ENCODE assay signal across 9 cellular contexts in the genomic region with DNA sequence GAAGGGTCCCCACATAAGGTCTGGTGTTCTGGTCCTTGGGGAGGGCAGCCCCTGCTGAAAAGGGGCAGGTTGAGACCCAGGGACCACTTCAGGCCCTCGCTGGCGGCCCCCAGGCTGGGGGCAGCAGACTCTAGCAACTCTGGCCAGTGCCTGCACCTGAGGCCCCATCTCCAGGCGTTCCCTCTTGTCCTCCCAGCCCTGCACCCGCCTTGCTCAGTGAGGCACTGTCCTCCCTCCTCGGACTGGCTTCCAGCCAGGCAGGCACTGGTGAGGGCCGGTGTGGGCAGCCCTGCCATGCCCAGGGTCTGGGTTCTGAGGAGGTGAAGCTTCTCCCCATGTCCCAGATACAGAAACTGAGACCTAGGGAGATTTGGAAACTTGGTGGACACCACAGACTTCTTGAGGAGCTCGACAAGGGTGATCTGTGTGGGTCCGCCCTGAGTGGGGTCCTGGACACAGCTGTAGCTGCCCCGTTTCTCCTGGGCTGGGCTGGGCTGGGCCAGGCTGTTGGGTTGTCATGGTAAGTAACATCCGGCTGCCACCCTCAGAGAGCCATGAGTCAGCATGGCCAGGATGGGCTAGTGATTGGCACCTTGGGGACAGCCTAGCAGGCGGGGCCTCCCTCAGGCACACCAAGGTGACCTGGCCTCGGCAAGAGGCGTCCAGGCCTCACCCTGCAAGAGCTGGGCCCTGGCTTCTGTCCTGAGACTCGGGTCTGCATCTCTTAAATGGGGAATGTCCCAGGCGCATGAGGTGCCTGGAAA. TPM values are rescaled to one million over a fixed set of nuclear protein-coding genes. Genes with fewer than 3 reads are reported as not detected.
DNase-seq lines count a peak whose midpoint lies in the region; ATAC-seq and TF ChIP-seq lines count a peak whose summit lies in the region.
"Had no signal": no experiment of that assay in that cellular context is flagged by ENCODE, and none has a peak within 500 bp of the region (broad histone marks: within the 10 kb centered on the region; RNA-seq: fewer than 3 reads in every experiment).

No MANE protein-coding gene starts in this region.

- TF ChIP-seq POLR2A in upper lobe of left lung (IDR thresholded peaks at IDR 0.05) (no peak), GM18505 (IDR thresholded peaks at IDR 0.05; ENCODE audit: borderline replicate concordance, extremely low read depth, insufficient read depth, insufficient read length) (no peak)

- H3K27me3 Mint-ChIP-seq in activated CD8-positive, alpha-beta T cell treated with anti-CD3 and anti-CD28 coated beads for 36 hours, result no peaks in the 10 kb centered on the region

- no peak overlapping the region for H3K4me3 ChIP-seq in upper lobe of left lung

- WGBS in upper lobe of left lung, 2 donors, result 39 to 61% methylated on average over 5 to 15 of the region's 15 CpGs

- intact Hi-C loops in activated CD8-positive, alpha-beta T cell treated with anti-CD3 and anti-CD28 coated beads for 36 hours (cut with micrococcal nuclease), result no loop called here
- intact Hi-C loops in left ventricle myocardium superior (cut with micrococcal nuclease), result no loop called here

- peaks cover 0 to 13% (median 4%) of the 10 kb centered on the region in 4 donors for H3K36me3 ChIP-seq in upper lobe of left lung

- H3K27ac ChIP-seq in upper lobe of left lung, result peak overlapping the region in 1 of 4 donors; percentile 1
- H3K27ac ChIP-seq: VCaP had no signal

- POLR2A ChIA-PET in activated CD8-positive, alpha-beta T cell treated with anti-CD3 and anti-CD28 coated beads for 36 hours (lab: Charles Lee), result interaction anchor here (1.0 to 5.7 kb wide), 6 partner anchors 12 to 52 kb away, joined by 3 to 39 read pairs (median 4); partner anchors contain the start of gene PHLDA2

- no peak for TF ChIP-seq EP300 in upper lobe of left lung (IDR thresholded peaks at IDR 0.05)

- no peak overlapping the region for H3K4me3 Mint-ChIP-seq in activated CD8-positive, alpha-beta T cell treated with anti-CD3 and anti-CD28 coated beads for 36 hours

- no peak overlapping the region for H3K27ac Mint-ChIP-seq in activated CD8-positive, alpha-beta T cell treated with anti-CD3 and anti-CD28 coated beads for 36 hours

- no peak for TF ChIP-seq CTCF in activated CD8-positive, alpha-beta T cell treated with anti-CD3 and anti-CD28 coated beads for 36 hours (IDR thresholded peaks at IDR 0.05)
- TF ChIP-seq CTCF in upper lobe of left lung (IDR thresholded peaks at IDR 0.05), result no peak

- peak; percentile 43 for DNase-seq in activated naive CD4-positive, alpha-beta T cell treated with Interleukin-2 at 50 U/mL for 16 hours
- DNase-seq in activated naive CD4-positive, alpha-beta T cell treated with anti-CD3 and anti-CD28 coated beads, Interleukin-2, amount 50 U/mL, for 16 hours, result no peak
- DNase-seq in activated CD8-positive, alpha-beta T cell treated with anti-CD3 and anti-CD28 coated beads for 36 hours, result peak; percentile 72
- DNase-seq in left ventricle myocardium superior, result peak; percentile 72
- peak; percentile 69 to 73 for DNase-seq in upper lobe of left lung
- no peak for DNase-seq in NCI-H146 treated with DMSO at 0.1 percent for 48 hours (lab: John Stamatoyannopoulos, UW; ENCODE audit: unreplicated experiment)

- peaks cover 23% of the 10 kb centered on the region for H3K36me3 Mint-ChIP-seq in activated CD8-positive, alpha-beta T cell treated with anti-CD3 and anti-CD28 coated beads for 36 hours (ENCODE audit: low read depth)

- CTCF ChIA-PET in activated CD8-positive, alpha-beta T cell treated with anti-CD3 and anti-CD28 coated beads for 36 hours (lab: Charles Lee), result no interaction called here

- H3K9me3 ChIP-seq in upper lobe of left lung, result peaks cover 0 to 7% (median 4%) of the 10 kb centered on the region in 4 donors

- peaks cover 22% of the 10 kb centered on the region for H3K4me1 Mint-ChIP-seq in activated CD8-positive, alpha-beta T cell treated with anti-CD3 and anti-CD28 coated beads for 36 hours (ENCODE audit: low read depth)

- no peaks in the 10 kb centered on the region for H3K27me3 ChIP-seq in upper lobe of left lung

- peaks cover 25% of the 10 kb centered on the region for H3K9me3 Mint-ChIP-seq in activated CD8-positive, alpha-beta T cell treated with anti-CD3 and anti-CD28 coated beads for 36 hours

- peak; percentile 81 for ATAC-seq in activated CD8-positive, alpha-beta T cell treated with anti-CD3 and anti-CD28 coated beads for 36 hours
- ATAC-seq in left ventricle myocardium superior (peak; percentile 75), upper lobe of left lung (ENCODE audit: low FRiP score in 2 of 2) (peak; percentile 47 to 59), GM19035 (IDR thresholded peaks at IDR 0.05; ENCODE audit: unreplicated experiment) (no peak), GM18505 (IDR thresholded peaks at IDR 0.05; ENCODE audit: unreplicated experiment) (no peak)

- peaks cover 9 to 30% (median 20%) of the 10 kb centered on the region in 4 donors for H3K4me1 ChIP-seq in upper lobe of left lung

RNA-seq across cellular contexts. Expression of gene PHLDA2, which starts 11.1 kb away (rescaled TPM):
- total RNA-seq in activated CD8-positive, alpha-beta T cell treated with anti-CD3 and anti-CD28 coated beads for 36 hours, result 1 to 10 TPM; 3.6 to 3.7 TPM
- total RNA-seq in left ventricle myocardium superior (0.99 TPM), upper lobe of left lung (10 to 100 TPM in 4 of 6 donors, 1 to 10 TPM in 1, not detected in 1; 8.6 to 38.9 (median 21.0) TPM)

RNA-seq across cellular contexts. Expression of gene NAP1L4, which starts 51.8 kb away (rescaled TPM):
- 100 to 1,000 TPM; 212 to 223 TPM for total RNA-seq in activated CD8-positive, alpha-beta T cell treated with anti-CD3 and anti-CD28 coated beads for 36 hours
- total RNA-seq in left ventricle myocardium superior, result 173 TPM
- 100 to 1,000 TPM in 3 of 6 donors, 10 to 100 TPM in 3; 81.1 to 194 (median 103) TPM for total RNA-seq in upper lobe of left lung

RNA-seq across cellular contexts. Expression of gene CDKN1C, which starts 54.8 kb away (rescaled TPM):
- total RNA-seq in activated CD8-positive, alpha-beta T cell treated with anti-CD3 and anti-CD28 coated beads for 36 hours, result 1 to 10 TPM; 1.6 TPM
- total RNA-seq in left ventricle myocardium superior, result 42.0 TPM
- total RNA-seq in upper lobe of left lung, result 10 to 100 TPM; 23.4 to 71.9 (median 33.6) TPM

Comparison
In these comparisons a context has a peak if more than half of its experiments do, and no peak if none do; other contexts are left out.
1. DNase-seq: peak in activated naive CD4-positive, alpha-beta T cell treated with Interleukin-2 at 50 U/mL for 16 hours (single experiment), activated CD8-positive, alpha-beta T cell treated with anti-CD3 and anti-CD28 coated beads for 36 hours (single experiment), left ventricle myocardium superior (single experiment) and upper lobe of left lung (2 of 2); none in activated naive CD4-positive, alpha-beta T cell treated with anti-CD3 and anti-CD28 coated beads, Interleukin-2, amount 50 U/mL, for 16 hours (single experiment) and NCI-H146 treated with DMSO at 0.1 percent for 48 hours (single experiment).
2. ATAC-seq: peak in activated CD8-positive, alpha-beta T cell treated with anti-CD3 and anti-CD28 coated beads for 36 hours (single experiment), left ventricle myocardium superior (single experiment) and upper lobe of left lung (2 of 2); none in GM19035 (single experiment) and GM18505 (single experiment).
3. RNA of gene CDKN1C, which starts 54.8 kb away (total RNA-seq): 42.0 TPM in left ventricle myocardium superior (single experiment) and 23.4 to 71.9 TPM in upper lobe of left lung; 1.6 TPM in activated CD8-positive, alpha-beta T cell treated with anti-CD3 and anti-CD28 coated beads for 36 hours; every median in the first group is over 4 times any median in the second.